ENCODE assay signal across 10 cellular contexts in genomic region chr12:50056629-50056976, GRCh38. TPM values are rescaled to one million over a fixed set of nuclear protein-coding genes. Genes with fewer than 3 reads are reported as not detected.
A peak's percentile ranks its signal among the peaks of the same experiment; 100 is the strongest.
DNase-seq lines count a peak whose midpoint lies in the region; ATAC-seq and TF ChIP-seq lines count a peak whose summit lies in the region.
"Had no signal": no experiment of that assay in that cellular context is flagged by ENCODE, and none has a peak within 500 bp of the region (broad histone marks: within the 10 kb centered on the region; RNA-seq: fewer than 3 reads in every experiment).

No MANE protein-coding gene starts in this region.

- TF ChIP-seq CTCF in WI38 (IDR thresholded peaks at IDR 0.05; ENCODE audit: low read depth, low read length), result no peak

- peak overlapping the region in 1 of 2 donors; percentile 75 for H3K9ac ChIP-seq in stomach smooth muscle (ENCODE audit: low read length in 2 of 2)

- H3K27ac Mint-ChIP-seq in activated CD4-positive, alpha-beta T cell treated with anti-CD3 and anti-CD28 coated beads, Interleukin-2, amount 10 ng/mL, durations not matched to agents 7 days and 5 days, result peak overlapping the region; percentile 27

- H3K27ac ChIP-seq in iPS DF 6.9 (ENCODE audit: low read length) (no peak overlapping the region), stomach smooth muscle (ENCODE audit: low read length) (no peak overlapping the region)
- H3K27ac ChIP-seq: neutrophil, thyroid gland had no signal

- intact Hi-C loops in left colon (cut with DNase I, micrococcal nuclease), result loop anchor here in 1 of 2 donors (10.0 kb wide), 1 partner anchor 92 kb away; the partner anchor contains the start of gene AQP5

- H3K27me3 ChIP-seq in iPS DF 6.9 (ENCODE audit: control insufficient read depth, insufficient read depth, low read length) (peaks cover 49% of the 10 kb centered on the region), stomach smooth muscle (ENCODE audit: control insufficient read depth in 1 of 2, insufficient read depth in 2 of 2, low read length in 2 of 2) (peaks cover 0 to 2% of the 10 kb centered on the region in 2 donors)
- H3K27me3 ChIP-seq: thyroid gland had no signal

- H3K9me3 ChIP-seq in iPS DF 6.9 (ENCODE audit: control insufficient read depth, insufficient read depth, low read length), result no peaks in the 10 kb centered on the region
- H3K9me3 ChIP-seq in stomach smooth muscle (ENCODE audit: control insufficient read depth in 2 of 2, low read length in 2 of 2), result no peaks in the 10 kb centered on the region
- H3K9me3 ChIP-seq: neutrophil, thyroid gland had no signal

- no peaks in the 10 kb centered on the region for H3K9me3 Mint-ChIP-seq in activated CD4-positive, alpha-beta T cell treated with anti-CD3 and anti-CD28 coated beads, Interleukin-2, amount 10 ng/mL, durations not matched to agents 7 days and 5 days

- CTCF ChIA-PET in activated CD4-positive, alpha-beta T cell treated with anti-CD3 and anti-CD28 coated beads, Interleukin-2, amount 10 ng/mL, durations not matched to agents 7 days and 5 days (lab: Charles Lee), result interaction anchor here (0.5 to 4.5 kb wide), 12 partner anchors 11 to 515 kb away, joined by 3 to 41 read pairs (median 4); partner anchors contain the start of genes RACGAP1, SMARCD1 and TMBIM6

- H3K27me3 Mint-ChIP-seq in activated CD4-positive, alpha-beta T cell treated with anti-CD3 and anti-CD28 coated beads, Interleukin-2, amount 10 ng/mL, durations not matched to agents 7 days and 5 days, result peaks cover 39% of the 10 kb centered on the region

- no CpG with 5 or more reads among the region's 3 CpGs for WGBS in iPS DF 6.9 (ENCODE audit: insufficient coverage, insufficient read length)

- H3K4me3 Mint-ChIP-seq in activated CD4-positive, alpha-beta T cell treated with anti-CD3 and anti-CD28 coated beads, Interleukin-2, amount 10 ng/mL, durations not matched to agents 7 days and 5 days, result peak overlapping the region; percentile 81

- POLR2A ChIA-PET in activated CD4-positive, alpha-beta T cell treated with anti-CD3 and anti-CD28 coated beads, Interleukin-2, amount 10 ng/mL, durations not matched to agents 7 days and 5 days (lab: Charles Lee), result no interaction called here

- H3K4me3 ChIP-seq in WI38 (ENCODE audit: low read depth, low read length), result peak overlapping the region; percentile 57
- H3K4me3 ChIP-seq in iPS DF 6.9 (ENCODE audit: low read length), result peak overlapping the region; percentile 41; the same call in 1 of the 2 replicates
- H3K4me3 ChIP-seq in stomach smooth muscle (ENCODE audit: low read length in 2 of 2), result peak overlapping the region; percentile 85 to 86

- H3K36me3 Mint-ChIP-seq in activated CD4-positive, alpha-beta T cell treated with anti-CD3 and anti-CD28 coated beads, Interleukin-2, amount 10 ng/mL, durations not matched to agents 7 days and 5 days (ENCODE audit: low read depth), result no peaks in the 10 kb centered on the region

- DNase-seq in activated CD4-positive, alpha-beta T cell treated with anti-CD3 and anti-CD28 coated beads, Interleukin-2, amount 10 ng/mL, durations not matched to agents 7 days and 5 days, result no peak
- no peak for DNase-seq in activated CD4-positive, alpha-beta T cell treated with anti-CD3 and anti-CD28 coated beads for 1 hour
- DNase-seq in iPS DF 6.9 (ENCODE audit: low read depth, low spot score) (no peak), left colon (no peak)

- ATAC-seq in HG02938 (IDR thresholded peaks at IDR 0.05; ENCODE audit: unreplicated experiment) (no peak), HG03439 (IDR thresholded peaks at IDR 0.05; ENCODE audit: unreplicated experiment) (no peak), left colon (no peak)

- peaks cover 50% of the 10 kb centered on the region for H3K4me1 Mint-ChIP-seq in activated CD4-positive, alpha-beta T cell treated with anti-CD3 and anti-CD28 coated beads, Interleukin-2, amount 10 ng/mL, durations not matched to agents 7 days and 5 days

- H3K4me1 ChIP-seq in iPS DF 6.9 (ENCODE audit: control insufficient read depth, insufficient read depth, low read length) (peaks cover 4% of the 10 kb centered on the region), stomach smooth muscle (ENCODE audit: control insufficient read depth, insufficient read depth, low read length) (peaks cover 23% of the 10 kb centered on the region)

- H3K36me3 ChIP-seq in iPS DF 6.9 (ENCODE audit: control insufficient read depth, insufficient read depth, low read length) (no peaks in the 10 kb centered on the region), stomach smooth muscle (ENCODE audit: control insufficient read depth in 2 of 2, insufficient read depth in 2 of 2, low read length in 2 of 2) (peaks cover 0 to 4% of the 10 kb centered on the region in 2 donors)
- H3K36me3 ChIP-seq: neutrophil, thyroid gland had no signal

RNA-seq across cellular contexts. Expression of gene ASIC1, which starts 0.8 kb away (rescaled TPM):
- total RNA-seq in activated CD4-positive, alpha-beta T cell treated with anti-CD3 and anti-CD28 coated beads, Interleukin-2, amount 10 ng/mL, durations not matched to agents 7 days and 5 days, result 10 to 100 TPM in 1 of 2 experiments, 1 to 10 TPM in 1; 8.7 to 10.1 TPM
- total RNA-seq in left colon, result 1 to 10 TPM in 1 of 2 donors, under 1 TPM in 1; 0.55 to 1.9 TPM

RNA-seq across cellular contexts. Expression of gene SMARCD1, which starts 28.5 kb away (rescaled TPM):
- total RNA-seq in activated CD4-positive, alpha-beta T cell treated with anti-CD3 and anti-CD28 coated beads, Interleukin-2, amount 10 ng/mL, durations not matched to agents 7 days and 5 days, result 10 to 100 TPM; 62.3 to 88.6 TPM
- 10 to 100 TPM; 35.5 to 41.8 TPM for total RNA-seq in left colon

RNA-seq across cellular contexts. Expression of gene RACGAP1, which starts 31.3 kb away (rescaled TPM):
- total RNA-seq in activated CD4-positive, alpha-beta T cell treated with anti-CD3 and anti-CD28 coated beads, Interleukin-2, amount 10 ng/mL, durations not matched to agents 7 days and 5 days, result 100 to 1,000 TPM; 177 to 183 TPM
- 10 to 100 TPM; 20.0 to 25.4 TPM for total RNA-seq in left colon

RNA-seq across cellular contexts. Expression of gene GPD1, which starts 47.2 kb away (rescaled TPM):
- under 1 TPM; 0.25 to 0.37 TPM for total RNA-seq in activated CD4-positive, alpha-beta T cell treated with anti-CD3 and anti-CD28 coated beads, Interleukin-2, amount 10 ng/mL, durations not matched to agents 7 days and 5 days
- total RNA-seq in left colon, result 1 to 10 TPM; 1.8 to 4.3 TPM

RNA-seq across cellular contexts. Expression of gene COX14, which starts 55.4 kb away (rescaled TPM):
- total RNA-seq in activated CD4-positive, alpha-beta T cell treated with anti-CD3 and anti-CD28 coated beads, Interleukin-2, amount 10 ng/mL, durations not matched to agents 7 days and 5 days, result 10 to 100 TPM; 31.6 to 47.9 TPM
- total RNA-seq in left colon, result 10 to 100 TPM; 90.1 to 91.3 TPM

Comparison
In these comparisons a context has a peak if more than half of its experiments do, and no peak if none do; other contexts are left out.
1. RNA of gene RACGAP1, which starts 31.3 kb away (total RNA-seq): 177 to 183 TPM in activated CD4-positive, alpha-beta T cell treated with anti-CD3 and anti-CD28 coated beads, Interleukin-2, amount 10 ng/mL, durations not matched to agents 7 days and 5 days; 20.0 to 25.4 TPM in left colon; every median in the first group is over 4 times any median in the second.
2. Peak in every context shown above with its lines, with median percentiles within 50 percentile points of each other: H3K4me3 ChIP-seq.